ENCODE assay signal across 14 cellular contexts in the genomic region with DNA sequence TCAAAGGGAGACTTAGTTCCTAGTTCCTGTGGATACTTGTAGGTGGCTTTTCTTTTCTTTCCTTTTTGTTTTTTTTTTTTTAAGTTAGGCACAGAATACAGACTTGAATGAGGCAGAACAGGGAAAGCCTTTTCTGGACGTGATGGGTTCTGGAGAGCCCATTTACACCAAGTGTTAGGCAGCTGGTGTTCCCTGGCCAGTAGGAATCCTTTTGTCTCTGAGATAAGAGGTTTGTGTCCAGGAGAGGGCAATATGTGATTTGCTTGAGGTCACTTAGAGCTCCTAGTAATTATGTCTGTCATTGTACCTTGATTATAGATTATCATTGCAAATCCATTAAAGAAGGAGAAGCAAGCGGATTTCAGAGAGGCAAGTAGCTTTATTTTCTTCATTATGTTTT. TPM values are rescaled to one million over a fixed set of nuclear protein-coding genes. Genes with fewer than 3 reads are reported as not detected.
A peak's percentile ranks its signal among the peaks of the same experiment; 100 is the strongest.
DNase-seq lines count a peak whose midpoint lies in the region; ATAC-seq and TF ChIP-seq lines count a peak whose summit lies in the region.
"Had no signal": no experiment of that assay in that cellular context is flagged by ENCODE, and none has a peak within 500 bp of the region (broad histone marks: within the 10 kb centered on the region; RNA-seq: fewer than 3 reads in every experiment).

No MANE protein-coding gene starts in this region.

- H2AFZ ChIP-seq in GM23248 = no peak overlapping the region

- in situ Hi-C loops in GM23248 (cut with MboI) = loop anchor here (10.0 to 25.0 kb wide), 3 partner anchors 145 to 637 kb away; no protein-coding TSS in a partner anchor

- H3K9me3 ChIP-seq in GM23248 (ENCODE audit: low read depth) (no peaks in the 10 kb centered on the region), adrenal gland (replicated peaks in 1 of 3) (no peaks in the 10 kb centered on the region), esophagus muscularis mucosa (no peaks in the 10 kb centered on the region), SJCRH30 (replicated peaks) (peaks cover 8% of the 10 kb centered on the region), colonic mucosa (no peaks in the 10 kb centered on the region)
- H3K9me3 ChIP-seq: testis had no signal

- intact Hi-C loops in adrenal gland (cut with DNase I) (no loop called here), esophagus muscularis mucosa (cut with DNase I) (loop anchor here (10.0 kb wide), 2 partner anchors 145 to 195 kb away; no protein-coding TSS in a partner anchor), Right ventricle myocardium superior (cut with DNase I) (no loop called here), colonic mucosa (cut with DNase I) (no loop called here)

- TF ChIP-seq POLR2A in adrenal gland (IDR thresholded peaks at IDR 0.05) = no peak
- no peak for TF ChIP-seq POLR2A in esophagus muscularis mucosa (IDR thresholded peaks at IDR 0.05; ENCODE audit: low read depth)

- 64 to 65% methylated on average over 2 of the region's 2 CpGs for WGBS in GM23248 (ENCODE audit: low coverage in 1 of 2, low lambda C conversion rate in 2 of 2, missing lambda C conversion rate in 2 of 2), 2 experiments
- WGBS in adrenal gland, 4 donors = 56 to 76% (median 69%) methylated on average over 2 of the region's 2 CpGs
- 67% methylated on average over 2 of the region's 2 CpGs for WGBS in esophagus muscularis mucosa

- no peaks in the 10 kb centered on the region for H3K9me2 ChIP-seq in GM23248 (ENCODE audit: insufficient read depth)

- H3K27me3 ChIP-seq in GM23248 (replicated peaks; ENCODE audit: insufficient read depth) (peaks cover 38% of the 10 kb centered on the region), adrenal gland (no peaks in the 10 kb centered on the region), esophagus muscularis mucosa (no peaks in the 10 kb centered on the region), SJCRH30 (no peaks in the 10 kb centered on the region), colonic mucosa (no peaks in the 10 kb centered on the region)
- H3K27me3 ChIP-seq: testis had no signal

- H3F3A ChIP-seq in GM23248 (ENCODE audit: insufficient read depth) = no peaks in the 10 kb centered on the region

- DNase-seq in GM23248 = peak; percentile 4
- peak; percentile 1 for DNase-seq in NCI-H1417 treated with DMSO at 0.1 percent for 48 hours (lab: John Stamatoyannopoulos, UW)
- DNase-seq in adrenal gland = no peak
- peak; percentile 80 for DNase-seq in medulla oblongata (ENCODE audit: extremely low spot score)
- DNase-seq in esophagus muscularis mucosa (ENCODE audit: extremely low spot score) = no peak
- DNase-seq in SJCRH30 = no peak
- DNase-seq in Right ventricle myocardium superior = no peak
- no peak for DNase-seq in colonic mucosa
- DNase-seq: activated CD4-positive, alpha-beta memory T cell treated with anti-CD3 and anti-CD28 coated beads for 36 hours; activated effector memory CD4-positive, alpha-beta T cell treated with Interleukin-2 at 50 U/mL for 16 hours; DMS153; NCI-H1048; NCI-H446; testis had no signal

- no peak for ATAC-seq in Right ventricle myocardium superior (ENCODE audit: poor library complexity)

- H3K36me3 ChIP-seq in GM23248 (ENCODE audit: low read depth) = no peaks in the 10 kb centered on the region
- H3K36me3 ChIP-seq in adrenal gland (replicated peaks in 1 of 2) = no peaks in the 10 kb centered on the region
- no peaks in the 10 kb centered on the region for H3K36me3 ChIP-seq in esophagus muscularis mucosa
- H3K36me3 ChIP-seq in SJCRH30 = peaks cover 34% of the 10 kb centered on the region
- no peaks in the 10 kb centered on the region for H3K36me3 ChIP-seq in colonic mucosa

- TF ChIP-seq CTCF in adrenal gland (IDR thresholded peaks at IDR 0.05) = no peak
- TF ChIP-seq CTCF in esophagus muscularis mucosa (IDR thresholded peaks at IDR 0.05) = no peak
- no peak for TF ChIP-seq CTCF in colonic mucosa (IDR thresholded peaks at IDR 0.05)

- H3K9ac ChIP-seq in GM23248 (no peak overlapping the region), colonic mucosa (ENCODE audit: low read depth in 2 of 2, low read length in 2 of 2) (no peak overlapping the region)

- H3K4me1 ChIP-seq in GM23248 (ENCODE audit: insufficient read depth) (no peaks in the 10 kb centered on the region), adrenal gland (replicated peaks in 1 of 2) (peaks cover 10 to 14% of the 10 kb centered on the region in 2 donors), esophagus muscularis mucosa (no peaks in the 10 kb centered on the region), SJCRH30 (peaks cover 24% of the 10 kb centered on the region), colonic mucosa (no peaks in the 10 kb centered on the region)

- TF ChIP-seq EP300 in esophagus muscularis mucosa (IDR thresholded peaks at IDR 0.05) = no peak

- H3K4me3 ChIP-seq in GM23248 (no peak overlapping the region), adrenal gland (no peak overlapping the region), esophagus muscularis mucosa (no peak overlapping the region), SJCRH30 (no peak overlapping the region), colonic mucosa (no peak overlapping the region)
- H3K4me3 ChIP-seq: testis had no signal

- H4K20me1 ChIP-seq in GM23248 (ENCODE audit: insufficient read depth) = no peaks in the 10 kb centered on the region

- no peaks in the 10 kb centered on the region for H3K79me2 ChIP-seq in GM23248 (ENCODE audit: insufficient read depth)

- H3K4me2 ChIP-seq in GM23248 (ENCODE audit: unreplicated experiment) = no peak overlapping the region

- H3K27ac ChIP-seq in GM23248 (no peak overlapping the region), adrenal gland (peak overlapping the region in 3 of 5 donors; percentile 6 to 39 (median 16)), esophagus muscularis mucosa (replicated peaks in 1 of 4) (no peak overlapping the region), SJCRH30 (no peak overlapping the region), colonic mucosa (no peak overlapping the region)

RNA-seq across cellular contexts. Expression of a gene that starts 9.1 kb away (rescaled TPM):
- total RNA-seq in GM23248 (2014; rRNA removed; shearing (Covaris generic)) = not detected in 2 replicates
- polyA plus RNA-seq in GM23248 (2016; fragmentation: Nextera tagmentation; extraction: Ambion mirVana) (not detected in 2 replicates), adrenal gland (1 to 10 TPM in 2 of 3 donors, under 1 TPM in 1; 0.94 to 2.1 (median 1.1) TPM)
- total RNA-seq in adrenal gland (10 to 100 TPM in 5 of 8 donors, 1 to 10 TPM in 3; 1.1 to 45.1 (median 13.9) TPM), esophagus muscularis mucosa (1 to 10 TPM in 2 of 4 donors, under 1 TPM in 2; 0.50 to 2.9 (median 0.95) TPM), Right ventricle myocardium superior (0.78 TPM), colonic mucosa (under 1 TPM; 0.35 to 0.88 TPM)
- total RNA-seq in SJCRH30 (2014; rRNA removed; shearing (Covaris generic)) = 67.6 and 77.9 TPM in 2 replicates
- total RNA-seq: activated CD4-positive, alpha-beta memory T cell treated with anti-CD3 and anti-CD28 coated beads for 36 hours had no signal

Comparison
In these comparisons a context has a peak if more than half of its experiments do, and no peak if none do; other contexts are left out.
1. DNase-seq: peak in GM23248 (single experiment), NCI-H1417 treated with DMSO at 0.1 percent for 48 hours (single experiment) and medulla oblongata (single experiment); none in adrenal gland (0 of 7), esophagus muscularis mucosa (single experiment), SJCRH30 (0 of 2), Right ventricle myocardium superior (single experiment) and colonic mucosa (single experiment).
2. H3K27ac ChIP-seq: peak in adrenal gland (3 of 5); none in GM23248 (single experiment), esophagus muscularis mucosa (0 of 4), SJCRH30 (single experiment) and colonic mucosa (single experiment).